In genomic region chr12:48350249-48351021, GRCh38 we compare ENCODE assay signal across 8 cellular contexts. TPM values are rescaled to one million over a fixed set of nuclear protein-coding genes. Genes with fewer than 3 reads are reported as not detected.
DNase-seq lines count a peak whose midpoint lies in the region; ATAC-seq and TF ChIP-seq lines count a peak whose summit lies in the region.

Gene ZNF641, minus strand, starts transcription at chr12:48350919. Its CDS starts 2,829 bp downstream, at chr12:48348090.

- peaks cover 24% of the 10 kb centered on the region for H3K36me3 Mint-ChIP-seq in activated CD4-positive, alpha-beta T cell treated with anti-CD3 and anti-CD28 coated beads for 36 hours (ENCODE audit: low read depth)

- peak within 1 kb of the TSS; percentile 87 for H3K27ac Mint-ChIP-seq in activated CD4-positive, alpha-beta T cell treated with anti-CD3 and anti-CD28 coated beads for 36 hours

- POLR2A ChIA-PET in activated CD4-positive, alpha-beta T cell treated with anti-CD3 and anti-CD28 coated beads for 36 hours (lab: Charles Lee) = no interaction called here

- H3K4me3 Mint-ChIP-seq in activated CD4-positive, alpha-beta T cell treated with anti-CD3 and anti-CD28 coated beads for 36 hours = peak within 1 kb of the TSS; percentile 94

- intact Hi-C loops in activated CD4-positive, alpha-beta T cell treated with anti-CD3 and anti-CD28 coated beads for 36 hours (cut with DNase I, micrococcal nuclease) = loop anchor here (2.0 to 5.0 kb wide), 2 partner anchors 152 to 153 kb away; no protein-coding TSS in a partner anchor
- intact Hi-C loops in left colon (cut with DNase I, micrococcal nuclease) = no loop called here

- CTCF ChIA-PET in activated CD4-positive, alpha-beta T cell treated with anti-CD3 and anti-CD28 coated beads for 36 hours (lab: Charles Lee) = interaction anchor here (0.8 to 1.2 kb wide), 3 partner anchors 153 to 368 kb away, joined by 3 to 4 read pairs (median 3); no protein-coding TSS in a partner anchor

- no peak for TF ChIP-seq CTCF in 22Rv1 (IDR thresholded peaks at IDR 0.05)
- TF ChIP-seq CTCF in choroid plexus epithelial cell (conservative IDR thresholded peaks at IDR 0.05; ENCODE audit: low read depth, low read length) = no peak

- H3K9me3 Mint-ChIP-seq in activated CD4-positive, alpha-beta T cell treated with anti-CD3 and anti-CD28 coated beads for 36 hours (ENCODE audit: low read depth) = no peaks in the 10 kb centered on the region

- no peaks in the 10 kb centered on the region for H3K27me3 Mint-ChIP-seq in activated CD4-positive, alpha-beta T cell treated with anti-CD3 and anti-CD28 coated beads for 36 hours

- H3K27ac ChIP-seq in 22Rv1 = peak within 1 kb of the TSS; percentile 83

- peaks cover 28% of the 10 kb centered on the region for H3K4me1 Mint-ChIP-seq in activated CD4-positive, alpha-beta T cell treated with anti-CD3 and anti-CD28 coated beads for 36 hours

- peak; percentile 60 for DNase-seq in NCI-H2171 treated with DMSO at 0.1 percent for 48 hours (lab: John Stamatoyannopoulos, UW)
- DNase-seq in activated CD4-positive, alpha-beta T cell treated with anti-CD3 and anti-CD28 coated beads for 36 hours = peak; percentile 84
- DNase-seq in choroid plexus epithelial cell (ENCODE audit: low read depth) = peak; percentile 72
- DNase-seq in left colon = peak; percentile 81 to 88
- DNase-seq in stimulated activated CD4-positive, alpha-beta T cell treated with anti-CD3 and anti-CD28 coated beads, Interleukin-1b, Interleukin-23, amount 100 ng/mL, for 48 hours = peak; percentile 63

- H3K4me3 ChIP-seq in choroid plexus epithelial cell (ENCODE audit: low read depth, low read length) = peak within 1 kb of the TSS; percentile 76

- peak; percentile 88 for ATAC-seq in GM18511 (IDR thresholded peaks at IDR 0.05; ENCODE audit: unreplicated experiment)
- peak; percentile 77 for ATAC-seq in HG02973 (IDR thresholded peaks at IDR 0.05; ENCODE audit: unreplicated experiment)
- peak; percentile 91 for ATAC-seq in activated CD4-positive, alpha-beta T cell treated with anti-CD3 and anti-CD28 coated beads for 36 hours
- ATAC-seq in left colon = peak; percentile 95

RNA-seq across cellular contexts. Expression of gene ZNF641, which starts in this region (rescaled TPM):
- 1 to 10 TPM; 5.6 to 6.2 TPM for total RNA-seq in activated CD4-positive, alpha-beta T cell treated with anti-CD3 and anti-CD28 coated beads for 36 hours
- 1 to 10 TPM; 9.2 to 9.6 TPM for total RNA-seq in left colon

Comparison
In these comparisons a context has a peak if more than half of its experiments do, and no peak if none do; other contexts are left out.
1. Peak in every context shown above with its lines: DNase-seq, ATAC-seq, H3K4me3 ChIP-seq and H3K27ac ChIP-seq.
2. intact Hi-C loops: an anchor here in activated CD4-positive, alpha-beta T cell treated with anti-CD3 and anti-CD28 coated beads for 36 hours (2.0 to 5.0 kb wide); none called in left colon.